In the genomic region with DNA sequence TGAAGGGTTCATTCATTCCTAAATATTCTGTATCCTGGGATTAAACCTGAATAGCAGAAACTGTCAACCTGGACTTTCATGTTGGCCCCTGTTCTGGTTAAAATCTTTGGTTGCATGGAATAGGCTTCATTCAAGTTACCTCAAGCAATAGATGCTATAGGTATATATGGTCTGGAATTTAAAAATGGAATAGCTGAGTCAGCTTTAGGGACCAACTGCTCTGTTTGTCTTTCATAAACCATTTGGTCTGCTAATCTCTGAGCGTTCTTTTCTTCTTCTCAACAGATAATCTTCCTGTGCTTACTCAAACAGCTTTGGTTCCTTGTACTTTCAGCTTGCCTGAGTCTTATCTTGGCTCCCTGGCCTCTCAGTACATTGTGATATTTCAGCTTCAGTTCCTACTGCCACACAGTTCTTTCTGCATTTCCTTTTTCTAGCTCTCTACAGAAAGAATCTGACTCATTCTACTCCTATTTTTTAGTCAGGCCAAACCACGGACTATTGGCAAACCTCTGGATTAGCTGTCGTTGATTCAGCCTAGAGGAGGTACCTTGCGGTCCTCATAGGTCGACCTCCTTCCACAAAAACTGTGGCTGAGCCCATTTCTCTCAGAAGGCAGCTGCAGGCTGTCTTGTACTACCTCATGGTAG, we compare ENCODE assay signal across 10 cellular contexts. TPM values are rescaled to one million over a fixed set of nuclear protein-coding genes. Genes with fewer than 3 reads are reported as not detected.
DNase-seq lines count a peak whose midpoint lies in the region; ATAC-seq, FAIRE-seq and TF ChIP-seq lines count a peak whose summit lies in the region.
"Had no signal": no experiment of that assay in that cellular context is flagged by ENCODE, and none has a peak within 500 bp of the region (broad histone marks: within the 10 kb centered on the region; RNA-seq: fewer than 3 reads in every experiment).

No MANE protein-coding gene starts in this region.

- H3K4me2 ChIP-seq in OCI-LY3 (ENCODE audit: low read length), result peak overlapping the region; percentile 29
- no peak overlapping the region for H3K4me2 ChIP-seq in H1 (ENCODE audit: insufficient read depth in 1 of 2, low read depth in 2 of 2, low read length in 2 of 2)

- no peak overlapping the region for H4K91ac ChIP-seq in H1 (replicated peaks; ENCODE audit: insufficient read length, low read length)

- WGBS in H1 (ENCODE audit: extremely low coverage in 1 of 2, insufficient coverage in 1 of 2, insufficient read length in 1 of 2, insufficient replicate concordance in 2 of 2, low coverage in 1 of 2, low lambda C conversion rate in 2 of 2, missing lambda C conversion rate in 1 of 2), 2 experiments, result 89% methylated on average over 5 of the region's 5 CpGs; no CpG with 5 or more reads in 1 of the 2 experiments

- no peaks in the 10 kb centered on the region for H3K9me3 ChIP-seq in OCI-LY3 (ENCODE audit: insufficient read depth, low read length)
- no peaks in the 10 kb centered on the region for H3K9me3 ChIP-seq in H1 (ENCODE audit: insufficient read depth in 2 of 2, low read depth in 1 of 2, low read length in 1 of 2)
- no peaks in the 10 kb centered on the region for H3K9me3 ChIP-seq in naive thymus-derived CD4-positive, alpha-beta T cell (ENCODE audit: control insufficient read depth in 2 of 3, low read length in 3 of 3)
- H3K9me3 ChIP-seq: upper lobe of right lung had no signal

- no peak for TF ChIP-seq POLR2A in H1 (IDR thresholded peaks at IDR 0.05; ENCODE audit: control extremely low read depth in 1 of 2, low read depth in 2 of 2, low read length in 2 of 2)

- H3K27me3 ChIP-seq in OCI-LY3 (ENCODE audit: low read depth, low read length), result no peaks in the 10 kb centered on the region
- H3K27me3 ChIP-seq in H1 (replicated peaks in 1 of 4; ENCODE audit: control insufficient read depth in 3 of 4, extremely low read depth in 1 of 4, insufficient read depth in 3 of 4, low read length in 3 of 4), result no peaks in the 10 kb centered on the region
- H3K27me3 ChIP-seq in naive thymus-derived CD4-positive, alpha-beta T cell (ENCODE audit: control insufficient read depth in 2 of 2, insufficient read depth in 2 of 2, low read length in 2 of 2), result no peaks in the 10 kb centered on the region
- H3K27me3 ChIP-seq: upper lobe of right lung had no signal

- H3K4me3 ChIP-seq in OCI-LY3 (ENCODE audit: low read length), result no peak overlapping the region
- no peak overlapping the region for H3K4me3 ChIP-seq in H1 (ENCODE audit: extremely low read depth in 1 of 4, insufficient read depth in 2 of 4, low read depth in 3 of 4, low read length in 4 of 4)
- H3K4me3 ChIP-seq in naive thymus-derived CD4-positive, alpha-beta T cell (ENCODE audit: low read length), result no peak overlapping the region
- H3K4me3 ChIP-seq: upper lobe of right lung had no signal

- TF ChIP-seq CTCF in D721Med (IDR thresholded peaks at IDR 0.05; ENCODE audit: insufficient read depth, missing control alignments) (no peak), OCI-LY3 (IDR thresholded peaks at IDR 0.05; ENCODE audit: low read depth, low read length) (no peak), H1 (IDR thresholded peaks at IDR 0.05; ENCODE audit: control extremely low read depth in 1 of 3, insufficient read depth in 1 of 3, low read depth in 1 of 3, low read length in 3 of 3) (no peak)

- TF ChIP-seq RAD21 in H1 (IDR thresholded peaks at IDR 0.05 in 1 of 2, conservative IDR thresholded peaks at IDR 0.05 in 1 of 2; ENCODE audit: low read depth in 2 of 2, low read length in 2 of 2), result no peak

- no peak overlapping the region for H3K14ac ChIP-seq in H1 (ENCODE audit: insufficient read length)

- peaks cover 0 to 7% (median 0%) of the 10 kb centered on the region in 5 donors for H3K27me3 Mint-ChIP-seq in naive thymus-derived CD4-positive, alpha-beta T cell

- no peak overlapping the region for H3K18ac ChIP-seq in H1 (ENCODE audit: extremely low read depth, low read length)

- H2BK120ac ChIP-seq in H1 (replicated peaks; ENCODE audit: low read depth, low read length), result no peak overlapping the region

- H3K23ac ChIP-seq in H1 (ENCODE audit: insufficient read length), result no peak overlapping the region

- CTCF ChIA-PET in H1 (lab: Charles Lee; ENCODE audit: partially characterized antibody), result interaction anchor here (0.6 kb wide), 1 partner anchor 168 kb away, joined by 4 read pairs; no protein-coding TSS in a partner anchor
- CTCF ChIA-PET in naive thymus-derived CD4-positive, alpha-beta T cell (lab: Charles Lee), result no interaction called here

- no peaks in the 10 kb centered on the region for H3K79me2 ChIP-seq in OCI-LY3 (ENCODE audit: low read length)
- no peaks in the 10 kb centered on the region for H3K79me2 ChIP-seq in H1 (ENCODE audit: control insufficient read depth in 1 of 2, insufficient read depth in 2 of 2, low read length in 2 of 2)

- DNase-seq in D721Med (ENCODE audit: insufficient read length, low spot score), result no peak
- no peak for DNase-seq in H1 (ENCODE audit: low read depth in 1 of 2, low spot score in 2 of 2)
- no peak for DNase-seq in naive thymus-derived CD4-positive, alpha-beta T cell
- no peak for DNase-seq in NCI-H1694 (lab: John Stamatoyannopoulos, UW)
- DNase-seq in NCI-H128 (lab: John Stamatoyannopoulos, UW; ENCODE audit: unreplicated experiment), result no peak
- no peak for DNase-seq in NCI-H2196 (lab: John Stamatoyannopoulos, UW; ENCODE audit: unreplicated experiment)
- DNase-seq in HuH-7 (ENCODE audit: low spot score), result no peak
- DNase-seq: upper lobe of right lung had no signal

- no peak overlapping the region for H2BK5ac ChIP-seq in H1 (ENCODE audit: low read depth, low read length)

- H3K9ac ChIP-seq in OCI-LY3 (ENCODE audit: low read length) (no peak overlapping the region), H1 (replicated peaks in 1 of 4; ENCODE audit: extremely low read depth in 1 of 4, low read depth in 3 of 4, low read length in 3 of 4) (no peak overlapping the region)

- no peaks in the 10 kb centered on the region for H3K4me1 Mint-ChIP-seq in naive thymus-derived CD4-positive, alpha-beta T cell

- peaks cover 0 to 6% (median 0%) of the 10 kb centered on the region in 11 donors for H3K9me3 Mint-ChIP-seq in naive thymus-derived CD4-positive, alpha-beta T cell

- POLR2A ChIA-PET in H1 (lab: Charles Lee; ENCODE audit: partially characterized antibody), result no interaction called here
- POLR2A ChIA-PET in naive thymus-derived CD4-positive, alpha-beta T cell (lab: Charles Lee), result no interaction called here

- no peak overlapping the region for H2AK5ac ChIP-seq in H1 (ENCODE audit: low read depth, low read length)

- no peak overlapping the region for H3K27ac Mint-ChIP-seq in naive thymus-derived CD4-positive, alpha-beta T cell
- H3K27ac Mint-ChIP-seq: activated naive CD4-positive, alpha-beta T cell treated with anti-CD3 and anti-CD28 coated beads, Interleukin-2, amount 50 U/mL, for 72 hours had no signal

- intact Hi-C loops in naive thymus-derived CD4-positive, alpha-beta T cell (cut with micrococcal nuclease), result no loop called here

- H3K23me2 ChIP-seq in H1 (ENCODE audit: low read depth, low read length), result no peaks in the 10 kb centered on the region

- H4K20me1 ChIP-seq in OCI-LY3 (ENCODE audit: insufficient read depth, low read length) (no peaks in the 10 kb centered on the region), H1 (replicated peaks in 1 of 2; ENCODE audit: control insufficient read depth in 1 of 2, insufficient read depth in 2 of 2, low read length in 2 of 2) (peaks cover 0 to 2% of the 10 kb centered on the region in 2 experiments)

- peaks cover 0 to 6% (median 4%) of the 10 kb centered on the region in 5 donors for H3K36me3 Mint-ChIP-seq in naive thymus-derived CD4-positive, alpha-beta T cell
- H3K36me3 Mint-ChIP-seq: activated naive CD4-positive, alpha-beta T cell treated with anti-CD3 and anti-CD28 coated beads, Interleukin-2, amount 50 U/mL, for 72 hours had no signal

- no peak for TF ChIP-seq EP300 in H1 (IDR thresholded peaks at IDR 0.05; ENCODE audit: borderline replicate concordance in 1 of 2, low read depth in 2 of 2, low read length in 2 of 2)

- H3K4me3 Mint-ChIP-seq in naive thymus-derived CD4-positive, alpha-beta T cell, result no peak overlapping the region

- H3K4ac ChIP-seq in H1 (replicated peaks; ENCODE audit: insufficient read length, low read depth, low read length), result no peak overlapping the region

- no peak overlapping the region for H4K5ac ChIP-seq in H1 (ENCODE audit: insufficient read length, low read depth, low read length)

- peak; percentile 45 for ATAC-seq in naive thymus-derived CD4-positive, alpha-beta T cell
- ATAC-seq: upper lobe of right lung had no signal

- H2AFZ ChIP-seq in OCI-LY3 (ENCODE audit: low read depth, low read length) (no peak overlapping the region), H1 (ENCODE audit: low read length) (no peak overlapping the region)

- no peaks in the 10 kb centered on the region for H3K79me1 ChIP-seq in H1 (ENCODE audit: low read depth, low read length)

- H3K36me3 ChIP-seq in OCI-LY3 (replicated peaks; ENCODE audit: low read depth, low read length), result no peaks in the 10 kb centered on the region
- H3K36me3 ChIP-seq in H1 (ENCODE audit: control insufficient read depth in 2 of 4, insufficient read depth in 4 of 4, low read length in 3 of 4), result no peaks in the 10 kb centered on the region
- no peaks in the 10 kb centered on the region for H3K36me3 ChIP-seq in naive thymus-derived CD4-positive, alpha-beta T cell (ENCODE audit: control insufficient read depth in 2 of 3, insufficient read depth in 3 of 3, low read length in 3 of 3)
- H3K36me3 ChIP-seq: upper lobe of right lung had no signal

- H3K4me1 ChIP-seq in OCI-LY3 (ENCODE audit: low read length) (peaks cover 10% of the 10 kb centered on the region), H1 (replicated peaks in 1 of 4; ENCODE audit: control insufficient read depth in 3 of 4, insufficient read depth in 4 of 4, low read length in 3 of 4) (peaks cover 0 to 10% (median 5%) of the 10 kb centered on the region in 4 experiments; a peak in 4 of 7 replicates)
- H3K4me1 ChIP-seq in naive thymus-derived CD4-positive, alpha-beta T cell (ENCODE audit: control insufficient read depth in 2 of 2, insufficient read depth in 2 of 2, low read length in 2 of 2), result no peaks in the 10 kb centered on the region
- H3K4me1 ChIP-seq: upper lobe of right lung had no signal

- no peak overlapping the region for H3K27ac ChIP-seq in OCI-LY3 (ENCODE audit: low read length)
- no peak overlapping the region for H3K27ac ChIP-seq in H1 (ENCODE audit: low read depth, low read length)
- no peak overlapping the region for H3K27ac ChIP-seq in naive thymus-derived CD4-positive, alpha-beta T cell (ENCODE audit: low read depth, low read length)
- H3K27ac ChIP-seq: upper lobe of right lung had no signal

- H2BK15ac ChIP-seq in H1 (ENCODE audit: low read length), result no peak overlapping the region

- no peak overlapping the region for H2BK20ac ChIP-seq in H1 (ENCODE audit: low read length)

- no peak overlapping the region for H3K56ac ChIP-seq in H1 (replicated peaks; ENCODE audit: insufficient read length, low read depth, low read length)

- no peak overlapping the region for H4K8ac ChIP-seq in H1 (ENCODE audit: extremely low read depth, insufficient read depth, low read length)

- FAIRE-seq in D721Med (lab: Jason Lieb, UNC) (peak; percentile 94), H1 (lab: Jason Lieb, UNC) (no peak)

- H2BK12ac ChIP-seq in H1 (ENCODE audit: low read depth, low read length), result no peak overlapping the region

RNA-seq across cellular contexts. Expression of a gene that starts 35.9 kb away (rescaled TPM):
- not detected in 2 replicates for total RNA-seq in H1 (2021; fragmentation: NEBNext Ultra II Directional; extraction: Animal tissue kit (Norgen Biotek cat#: 25700))
- not detected in 2 replicates for polyA plus RNA-seq in H1 (2011; rRNA removed)
- polyA plus RNA-seq in H1 (2011; cell fraction: cytosol; rRNA removed), result 0.03 TPM
- polyA plus RNA-seq in H1 (2011; cell fraction: nucleus; rRNA removed), result not detected
- polyA plus RNA-seq in H1 (2012, experiment 1 of 2), result not detected in 4 replicates
- 0.07 TPM for polyA plus RNA-seq in H1 (2012, experiment 2 of 2)
- polyA plus RNA-seq in H1 (2013, experiment 1 of 2), result not detected
- 0.02 TPM for polyA plus RNA-seq in H1 (2013, experiment 2 of 2)
- not detected in 2 replicates for polyA minus RNA-seq in H1 (2011; rRNA and poly(A)+ RNA removed)
- not detected for polyA minus RNA-seq in H1 (2011; cell fraction: cytosol; rRNA and poly(A)+ RNA removed)
- not detected for polyA minus RNA-seq in H1 (2011; cell fraction: nucleus; rRNA and poly(A)+ RNA removed)
- not detected for total RNA-seq in naive thymus-derived CD4-positive, alpha-beta T cell
- polyA plus RNA-seq in naive thymus-derived CD4-positive, alpha-beta T cell, result not detected
- total RNA-seq: activated naive CD4-positive, alpha-beta T cell treated with anti-CD3 and anti-CD28 coated beads, Interleukin-2, amount 50 U/mL, for 72 hours had no signal
